Comparison of ENCODE assay signal across 17 cellular contexts in the genomic region with DNA sequence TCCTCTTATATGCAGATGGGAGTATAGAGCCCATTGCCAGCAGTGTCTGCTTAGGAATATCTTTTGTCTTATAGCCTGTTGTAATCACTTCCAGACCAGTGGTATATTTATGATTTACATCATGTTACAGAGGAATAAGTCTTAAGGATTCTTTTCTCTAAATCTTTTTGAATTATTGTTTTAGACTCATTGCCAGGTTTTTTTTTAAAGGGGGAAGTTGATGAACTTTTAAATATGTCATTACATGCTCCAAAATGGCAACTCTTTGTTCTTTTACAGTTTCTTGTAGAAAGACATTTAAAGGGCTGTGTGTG. TPM values are rescaled to one million over a fixed set of nuclear protein-coding genes. Genes with fewer than 3 reads are reported as not detected.
A peak's percentile ranks its signal among the peaks of the same experiment; 100 is the strongest.
DNase-seq lines count a peak whose midpoint lies in the region; ATAC-seq and TF ChIP-seq lines count a peak whose summit lies in the region.
"Had no signal": no experiment of that assay in that cellular context is flagged by ENCODE, and none has a peak within 500 bp of the region (broad histone marks: within the 10 kb centered on the region; RNA-seq: fewer than 3 reads in every experiment).

No MANE protein-coding gene starts in this region.

- H3K4me3 ChIP-seq in HCT116 (replicated peaks in 1 of 2; ENCODE audit: low read depth in 1 of 2, low read length in 2 of 2) (no peak overlapping the region), astrocyte of the spinal cord (ENCODE audit: low read depth, low read length) (no peak overlapping the region), foreskin fibroblast (ENCODE audit: low read depth in 1 of 2, low read length in 2 of 2) (no peak overlapping the region), psoas muscle (no peak overlapping the region), BE2C (ENCODE audit: low read depth, low read length) (no peak overlapping the region)
- H3K4me3 ChIP-seq: body of pancreas, PC-9, tibial artery had no signal

- H4K20me1 ChIP-seq in HCT116 (ENCODE audit: insufficient read depth): no peaks in the 10 kb centered on the region

- H3K4me1 ChIP-seq in HCT116 (ENCODE audit: control insufficient read depth in 1 of 2, insufficient read depth in 2 of 2, low read length in 2 of 2): peaks cover 13 to 14% of the 10 kb centered on the region in 2 experiments
- peaks cover 13% of the 10 kb centered on the region for H3K4me1 ChIP-seq in psoas muscle
- peaks cover 11% of the 10 kb centered on the region for H3K4me1 ChIP-seq in BE2C
- H3K4me1 ChIP-seq: body of pancreas had no signal

- no peak for TF ChIP-seq RAD21 in HCT116 (IDR thresholded peaks at IDR 0.05; ENCODE audit: low read depth)

- no peak overlapping the region for H3K27ac Mint-ChIP-seq in activated T-helper 2 cell treated with anti-CD3 and anti-CD28 coated beads, Interferon-gamma antibody, Interleukin-2, Interleukin-4, amounts not matched to agents 10 μg/mL and 5 μg/mL and 100 μg/mL, durations not matched to agents 14 hours and 24 hours and 36 hours
- H3K27ac Mint-ChIP-seq: activated B cell treated with CpG ODN at 0.5 μM for 24 hours, natural killer cell had no signal

- no peak for TF ChIP-seq POLR2A in HCT116 (IDR thresholded peaks at IDR 0.05; ENCODE audit: borderline replicate concordance, extremely low read depth, insufficient read depth, insufficient read length)

- no peak for ATAC-seq in HCT116
- peak in 1 of 4 donors; percentile 17 for ATAC-seq in psoas muscle
- ATAC-seq in esophagus mucosa: no peak
- ATAC-seq: natural killer cell had no signal

- H3K9me3 ChIP-seq in HCT116 (ENCODE audit: control insufficient read depth in 1 of 2, insufficient read depth in 1 of 2, low read depth in 1 of 2, low read length in 2 of 2) (no peaks in the 10 kb centered on the region), psoas muscle (no peaks in the 10 kb centered on the region), BE2C (no peaks in the 10 kb centered on the region)
- H3K9me3 ChIP-seq: tibial artery had no signal

- CTCF ChIA-PET in HCT116 (lab: Charles Lee): interaction anchor here (0.7 to 1.6 kb wide), 3 partner anchors 11 to 61 kb away, joined by 3 to 6 read pairs (median 5); no protein-coding TSS in a partner anchor

- in situ Hi-C loops in astrocyte of the spinal cord (cut with HindIII; ENCODE audit: low sequenced_read_pairs): no loop called here

- H2AFZ ChIP-seq in HCT116 (ENCODE audit: low read depth, low read length, poor library complexity, severe bottlenecking): peak overlapping the region; percentile 91
- H2AFZ ChIP-seq: PC-9 had no signal

- no peaks in the 10 kb centered on the region for H3K36me3 ChIP-seq in HCT116 (ENCODE audit: control insufficient read depth in 1 of 2, insufficient read depth in 2 of 2, low read length in 2 of 2)
- no peaks in the 10 kb centered on the region for H3K36me3 ChIP-seq in psoas muscle (ENCODE audit: insufficient read depth in 1 of 2, low read depth in 1 of 2)
- no peaks in the 10 kb centered on the region; the same call in 1 of the 2 replicates for H3K36me3 ChIP-seq in BE2C
- H3K36me3 ChIP-seq: tibial artery had no signal

- POLR2A ChIA-PET in HCT116 (lab: Charles Lee): interaction anchor here (0.8 kb wide), 1 partner anchor 10 kb away, joined by 3 read pairs; no protein-coding TSS in a partner anchor

- H3K9me3 Mint-ChIP-seq in activated T-helper 2 cell treated with anti-CD3 and anti-CD28 coated beads, Interferon-gamma antibody, Interleukin-2, Interleukin-4, amounts not matched to agents 10 μg/mL and 5 μg/mL and 100 μg/mL, durations not matched to agents 14 hours and 24 hours and 36 hours: no peaks in the 10 kb centered on the region
- H3K9me3 Mint-ChIP-seq: activated B cell treated with CpG ODN at 0.5 μM for 24 hours had no signal

- H3K27me3 Mint-ChIP-seq in activated T-helper 2 cell treated with anti-CD3 and anti-CD28 coated beads, Interferon-gamma antibody, Interleukin-2, Interleukin-4, amounts not matched to agents 10 μg/mL and 5 μg/mL and 100 μg/mL, durations not matched to agents 14 hours and 24 hours and 36 hours (ENCODE audit: low read depth): no peaks in the 10 kb centered on the region

- DNase-seq in HCT116 (ENCODE audit: low read depth, low spot score) (no peak), astrocyte of the spinal cord (ENCODE audit: low read depth, low spot score) (peak; percentile 30), foreskin fibroblast (peak; percentile 22 to 65), psoas muscle (no peak), BE2C (no peak), posterior vena cava (ENCODE audit: low spot score) (no peak)
- no peak for DNase-seq in activated T-helper 2 cell treated with anti-CD3 and anti-CD28 coated beads, Interferon-gamma antibody, Interleukin-2, Interleukin-4, amounts not matched to agents 10 μg/mL and 5 μg/mL and 100 μg/mL, durations not matched to agents 14 hours and 24 hours and 36 hours (ENCODE audit: low spot score)
- DNase-seq: activated B cell treated with CpG ODN at 0.5 μM for 24 hours, activated gamma-delta T cell treated with Interleukin-2 at 50 U/mL for 16 hours, natural killer cell, NCI-H1930, NCI-H524 treated with DMSO at 0.1 percent for 48 hours, T-helper 1 cell, tibial artery had no signal

- no peaks in the 10 kb centered on the region for H3K4me1 Mint-ChIP-seq in activated T-helper 2 cell treated with anti-CD3 and anti-CD28 coated beads, Interferon-gamma antibody, Interleukin-2, Interleukin-4, amounts not matched to agents 10 μg/mL and 5 μg/mL and 100 μg/mL, durations not matched to agents 14 hours and 24 hours and 36 hours (ENCODE audit: low read depth)
- H3K4me1 Mint-ChIP-seq: activated B cell treated with CpG ODN at 0.5 μM for 24 hours, natural killer cell had no signal

- TF ChIP-seq CTCF in HCT116 (IDR thresholded peaks at IDR 0.05 in 2 of 3, conservative IDR thresholded peaks at IDR 0.05 in 1 of 3; ENCODE audit: borderline replicate concordance in 1 of 3, insufficient read depth in 1 of 3, low read depth in 2 of 3, low read length in 2 of 3): no peak
- TF ChIP-seq CTCF in astrocyte of the spinal cord (IDR thresholded peaks at IDR 0.05; ENCODE audit: low read depth, low read length): no peak
- no peak for TF ChIP-seq CTCF in foreskin fibroblast (IDR thresholded peaks at IDR 0.05; ENCODE audit: low read depth, low read length)
- TF ChIP-seq CTCF in psoas muscle (IDR thresholded peaks at IDR 0.05): no peak
- TF ChIP-seq CTCF in BE2C (IDR thresholded peaks at IDR 0.05; ENCODE audit: low read depth, low read length): no peak

- H3K79me2 ChIP-seq in HCT116 (ENCODE audit: insufficient read depth, low read length): no peaks in the 10 kb centered on the region

- intact Hi-C loops in HCT116 (cut with micrococcal nuclease): no loop called here
- intact Hi-C loops in psoas muscle (cut with DNase I): no loop called here
- intact Hi-C loops in activated T-helper 2 cell treated with anti-CD3 and anti-CD28 coated beads, Interferon-gamma antibody, Interleukin-2, Interleukin-4, amounts not matched to agents 10 μg/mL and 5 μg/mL and 100 μg/mL, durations not matched to agents 14 hours and 24 hours and 36 hours (cut with micrococcal nuclease): no loop called here
- intact Hi-C loops in posterior vena cava (cut with DNase I): no loop called here

- H3K27ac ChIP-seq in HCT116 (ENCODE audit: low read depth, low read length) (no peak overlapping the region), psoas muscle (peak overlapping the region; percentile 37)
- H3K27ac ChIP-seq: PC-9, tibial artery had no signal

- no peaks in the 10 kb centered on the region for H3K36me3 Mint-ChIP-seq in activated T-helper 2 cell treated with anti-CD3 and anti-CD28 coated beads, Interferon-gamma antibody, Interleukin-2, Interleukin-4, amounts not matched to agents 10 μg/mL and 5 μg/mL and 100 μg/mL, durations not matched to agents 14 hours and 24 hours and 36 hours (ENCODE audit: low read depth)
- H3K36me3 Mint-ChIP-seq: natural killer cell had no signal

- no peaks in the 10 kb centered on the region for H3K27me3 ChIP-seq in HCT116 (ENCODE audit: insufficient read depth, low read length)
- no peaks in the 10 kb centered on the region for H3K27me3 ChIP-seq in psoas muscle (ENCODE audit: insufficient read depth in 3 of 3, low read length in 2 of 3)
- H3K27me3 ChIP-seq in BE2C: no peaks in the 10 kb centered on the region
- H3K27me3 ChIP-seq: body of pancreas, tibial artery had no signal

- no peak overlapping the region for H3K4me3 Mint-ChIP-seq in activated T-helper 2 cell treated with anti-CD3 and anti-CD28 coated beads, Interferon-gamma antibody, Interleukin-2, Interleukin-4, amounts not matched to agents 10 μg/mL and 5 μg/mL and 100 μg/mL, durations not matched to agents 14 hours and 24 hours and 36 hours (ENCODE audit: low read depth)
- H3K4me3 Mint-ChIP-seq: activated B cell treated with CpG ODN at 0.5 μM for 24 hours, natural killer cell had no signal

- H3K9me2 ChIP-seq in HCT116 (ENCODE audit: insufficient read depth): no peaks in the 10 kb centered on the region

- no peak overlapping the region for H3K9ac ChIP-seq in HCT116 (ENCODE audit: low read length)

- H3K4me2 ChIP-seq in HCT116 (ENCODE audit: low read length): peak overlapping the region; percentile 59

- RAD21 ChIA-PET in HCT116 (lab: Charles Lee; ENCODE audit: low non-redundant PET in 1 of 2, low total read pairs in 2 of 2, uncharacterized antibody in 2 of 2, unreplicated experiment in 2 of 2): no interaction called here

- no TSS peak for BruUV-seq in HCT116 (replicated peaks; lab: Mats Ljungman, UMichigan)

TF ChIP-seq in HCT116, 20 proteins besides CTCF, POLR2A, EP300 and RAD21 (continues in another document):
- TF ChIP-seq SP1 (IDR thresholded peaks at IDR 0.05; ENCODE audit: low read depth): no peak

RNA-seq across cellular contexts. Expression of gene NFIB, which starts 59.3 kb away (rescaled TPM):
- total RNA-seq in HCT116 (2021; ENCODE audit: unreplicated experiment) (6.6 TPM), psoas muscle (10 to 100 TPM; 35.0 to 65.1 (median 47.3) TPM), posterior vena cava (100 to 1,000 TPM; 230 to 305 TPM), esophagus mucosa (37.2 TPM)
- 2.2 and 3.4 TPM in 2 replicates for polyA plus RNA-seq in HCT116 (2012)
- 10 to 100 TPM in 1 of 3 donors, 1 to 10 TPM in 2; 5.8 to 17.1 (median 6.1) TPM for polyA plus RNA-seq in psoas muscle
- polyA plus RNA-seq in BE2C (2012; ENCODE audit: insufficient read depth, insufficient read length, low read depth): 9.2 TPM
- 0.02 TPM in 1 of 2 replicates, not detected in the other for total RNA-seq in activated T-helper 2 cell treated with anti-CD3 and anti-CD28 coated beads, Interferon-gamma antibody, Interleukin-2, Interleukin-4, amounts not matched to agents 10 μg/mL and 5 μg/mL and 100 μg/mL, durations not matched to agents 14 hours and 24 hours and 36 hours
- total RNA-seq: activated B cell treated with CpG ODN at 0.5 μM for 24 hours had no signal

Comparison
In these comparisons a context has a peak if more than half of its experiments do, and no peak if none do; other contexts are left out.
1. DNase-seq: peak in astrocyte of the spinal cord (single experiment) and foreskin fibroblast (2 of 2); none in HCT116 (single experiment), psoas muscle (0 of 2), BE2C (single experiment), activated T-helper 2 cell treated with anti-CD3 and anti-CD28 coated beads, Interferon-gamma antibody, Interleukin-2, Interleukin-4, amounts not matched to agents 10 μg/mL and 5 μg/mL and 100 μg/mL, durations not matched to agents 14 hours and 24 hours and 36 hours (single experiment) and posterior vena cava (single experiment).